8 cellular contexts compared by ENCODE assay signal in the genomic region with DNA sequence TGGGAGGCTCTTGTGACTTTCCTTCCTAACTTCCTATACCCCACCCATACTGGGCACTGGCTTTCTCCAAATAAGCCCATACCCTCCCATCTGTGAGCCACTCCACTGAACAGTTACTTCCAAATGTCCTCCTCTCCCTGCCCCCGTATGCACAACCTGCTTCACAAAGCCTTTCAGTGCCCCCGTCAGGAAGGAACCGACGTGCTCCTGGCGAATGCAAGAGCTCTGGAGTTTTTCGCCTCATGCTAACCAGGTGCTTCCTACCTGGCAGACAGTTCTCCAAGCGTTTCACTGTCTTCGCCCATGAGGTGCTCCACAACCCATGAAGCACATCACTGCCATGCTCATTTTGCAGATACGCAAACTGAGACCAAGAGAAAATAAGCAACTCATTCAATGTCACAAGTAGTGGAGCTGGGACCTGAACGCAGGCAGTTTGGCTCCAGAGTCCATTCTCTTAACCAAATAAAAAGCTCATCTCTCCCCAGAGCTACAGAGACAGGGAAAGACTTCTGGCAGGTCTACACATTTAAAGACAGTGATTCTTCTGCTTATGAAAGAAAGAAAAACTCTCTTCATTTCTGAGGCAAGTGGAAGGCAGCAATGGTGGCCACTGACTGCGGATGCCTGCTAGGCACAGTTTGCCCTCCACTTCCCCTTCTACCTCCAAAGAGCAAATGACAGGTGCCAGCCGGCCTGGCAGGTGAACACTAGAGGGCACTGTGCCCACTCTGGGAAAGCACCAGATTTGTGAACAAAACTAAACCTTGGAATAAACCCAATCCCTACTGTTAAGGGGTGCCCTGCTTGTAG. TPM values are rescaled to one million over a fixed set of nuclear protein-coding genes. Genes with fewer than 3 reads are reported as not detected.
A peak's percentile ranks its signal among the peaks of the same experiment; 100 is the strongest.
DNase-seq lines count a peak whose midpoint lies in the region; ATAC-seq and TF ChIP-seq lines count a peak whose summit lies in the region.

No MANE protein-coding gene starts in this region.

- peak; percentile 87 for TF ChIP-seq CTCF in CD8-positive, alpha-beta T cell (IDR thresholded peaks at IDR 0.05)
- TF ChIP-seq CTCF in HFFc6 (IDR thresholded peaks at IDR 0.05) (peak; percentile 92), esophagus muscularis mucosa (IDR thresholded peaks at IDR 0.05) (peak; percentile 60 to 74 (median 65)), osteocyte (IDR thresholded peaks at IDR 0.05) (peak; percentile 90)

- TF ChIP-seq POLR2A in esophagus muscularis mucosa (IDR thresholded peaks at IDR 0.05; ENCODE audit: low read depth): no peak

- H3K27ac Mint-ChIP-seq in CD8-positive, alpha-beta T cell: peak overlapping the region; percentile 70
- H3K27ac Mint-ChIP-seq in HFFc6: no peak overlapping the region
- H3K27ac Mint-ChIP-seq in osteocyte (ENCODE audit: unreplicated experiment): no peak overlapping the region

- no peaks in the 10 kb centered on the region for H3K36me3 ChIP-seq in CD8-positive, alpha-beta T cell (ENCODE audit: insufficient read depth, low read length)
- H3K36me3 ChIP-seq in esophagus muscularis mucosa: peaks cover 0 to 41% (median 33%) of the 10 kb centered on the region in 4 donors

- no peak overlapping the region for H3K27ac ChIP-seq in CD8-positive, alpha-beta T cell (ENCODE audit: low read depth, low read length)
- no peak overlapping the region for H3K27ac ChIP-seq in esophagus muscularis mucosa (replicated peaks in 1 of 4)

- no peaks in the 10 kb centered on the region for H3K9me3 Mint-ChIP-seq in CD8-positive, alpha-beta T cell
- no peaks in the 10 kb centered on the region for H3K9me3 Mint-ChIP-seq in HFFc6
- no peaks in the 10 kb centered on the region for H3K9me3 Mint-ChIP-seq in osteocyte (ENCODE audit: unreplicated experiment)

- no peak for TF ChIP-seq EP300 in esophagus muscularis mucosa (IDR thresholded peaks at IDR 0.05)

- ATAC-seq in CD8-positive, alpha-beta T cell: peak; percentile 92
- ATAC-seq in HG02588 (IDR thresholded peaks at IDR 0.05; ENCODE audit: unreplicated experiment): no peak

- intact Hi-C loops in CD8-positive, alpha-beta T cell (cut with DNase I, micrococcal nuclease): loop anchor here (1.0 to 5.0 kb wide), 5 partner anchors 51 to 216 kb away; a partner anchor contains a TSS
- intact Hi-C loops in esophagus muscularis mucosa (cut with DNase I): loop anchor here (2.0 kb wide), 1 partner anchor 99 kb away; no protein-coding TSS in a partner anchor

- peaks cover 35% of the 10 kb centered on the region for H3K36me3 Mint-ChIP-seq in CD8-positive, alpha-beta T cell
- H3K36me3 Mint-ChIP-seq in HFFc6 (ENCODE audit: low read depth) (peaks cover 12% of the 10 kb centered on the region; the same call in 1 of the 2 replicates), osteocyte (ENCODE audit: unreplicated experiment) (peaks cover 12% of the 10 kb centered on the region)

- no peak overlapping the region for H3K4me3 Mint-ChIP-seq in CD8-positive, alpha-beta T cell
- no peak overlapping the region for H3K4me3 Mint-ChIP-seq in HFFc6
- H3K4me3 Mint-ChIP-seq in osteocyte (ENCODE audit: unreplicated experiment): no peak overlapping the region

- H3K4me1 Mint-ChIP-seq in CD8-positive, alpha-beta T cell (ENCODE audit: low read depth): peaks cover 9% of the 10 kb centered on the region
- H3K4me1 Mint-ChIP-seq in HFFc6 (ENCODE audit: low read depth) (no peaks in the 10 kb centered on the region), osteocyte (ENCODE audit: unreplicated experiment) (peaks cover 17% of the 10 kb centered on the region)

- no peaks in the 10 kb centered on the region for H3K27me3 Mint-ChIP-seq in CD8-positive, alpha-beta T cell (ENCODE audit: low read depth)
- H3K27me3 Mint-ChIP-seq in HFFc6 (ENCODE audit: insufficient read depth) (no peaks in the 10 kb centered on the region; the same call in 1 of the 2 replicates), osteocyte (ENCODE audit: unreplicated experiment) (no peaks in the 10 kb centered on the region)

- POLR2A ChIA-PET in CD8-positive, alpha-beta T cell (lab: Charles Lee): no interaction called here

- CTCF ChIA-PET in CD8-positive, alpha-beta T cell (lab: Charles Lee): interaction anchor here (0.6 to 5.9 kb wide), 33 partner anchors 9 to 495 kb away, joined by 3 to 96 read pairs (median 4); a partner anchor contains a TSS

- no peaks in the 10 kb centered on the region for H3K9me3 ChIP-seq in CD8-positive, alpha-beta T cell (ENCODE audit: low read length)
- no peaks in the 10 kb centered on the region for H3K9me3 ChIP-seq in esophagus muscularis mucosa

- peaks cover 4% of the 10 kb centered on the region for H3K4me1 ChIP-seq in CD8-positive, alpha-beta T cell (ENCODE audit: insufficient read depth, low read length)
- H3K4me1 ChIP-seq in esophagus muscularis mucosa: peaks cover 24 to 38% (median 31%) of the 10 kb centered on the region in 4 donors

- WGBS in esophagus muscularis mucosa: 78% methylated on average over 11 of the region's 12 CpGs

- peak; percentile 53 to 80 (median 72) for DNase-seq in CD8-positive, alpha-beta T cell
- DNase-seq in HFFc6 (peak; percentile 23), NOMO-1 treated with DMSO at 0.1 percent for 48 hours (lab: John Stamatoyannopoulos, UW; ENCODE audit: unreplicated experiment) (peak; percentile 70), esophagus muscularis mucosa (ENCODE audit: extremely low spot score) (no peak), osteocyte (ENCODE audit: extremely low spot score, unreplicated experiment) (no peak), midbrain (lab: John Stamatoyannopoulos, UW) (no peak)
- peak; percentile 74 for DNase-seq in activated CD8-positive, alpha-beta memory T cell treated with anti-CD3 and anti-CD28 coated beads, Interleukin-2, amount 50 U/mL, for 4 hours

- H3K27me3 ChIP-seq in CD8-positive, alpha-beta T cell (ENCODE audit: insufficient read depth, low read length): no peaks in the 10 kb centered on the region
- no peaks in the 10 kb centered on the region for H3K27me3 ChIP-seq in esophagus muscularis mucosa

- no peak overlapping the region for H3K4me3 ChIP-seq in CD8-positive, alpha-beta T cell (ENCODE audit: low read depth, low read length)
- no peak overlapping the region for H3K4me3 ChIP-seq in esophagus muscularis mucosa

RNA-seq across cellular contexts. Expression of a gene that starts 23.8 kb away (rescaled TPM):
- 1 to 10 TPM; 2.0 to 2.6 TPM for total RNA-seq in CD8-positive, alpha-beta T cell
- total RNA-seq in HFFc6 (2021; fragmentation: NEBNext Ultra II Directional; extraction: Animal tissue kit (Norgen Biotek cat#: 25700)): 10 to 100 TPM; 53.9 to 68.1 (median 55.7) TPM
- total RNA-seq in esophagus muscularis mucosa: 10 to 100 TPM; 10.8 to 33.8 (median 16.5) TPM
- 15.2 TPM in 2 replicates for total RNA-seq in osteocyte

RNA-seq across cellular contexts. Expression of a gene that starts 44.7 kb away (rescaled TPM):
- 10 to 100 TPM; 29.8 to 32.7 TPM for total RNA-seq in CD8-positive, alpha-beta T cell
- total RNA-seq in HFFc6 (2021; fragmentation: NEBNext Ultra II Directional; extraction: Animal tissue kit (Norgen Biotek cat#: 25700)): 10 to 100 TPM; 24.3 to 26.0 (median 24.5) TPM
- total RNA-seq in esophagus muscularis mucosa: 10 to 100 TPM; 14.1 to 21.7 (median 19.0) TPM
- total RNA-seq in osteocyte: 30.7 and 32.4 TPM in 2 replicates

RNA-seq across cellular contexts. Expression of a gene that starts 54.5 kb away (rescaled TPM):
- total RNA-seq in CD8-positive, alpha-beta T cell: 10 to 100 TPM; 10.5 to 12.5 TPM
- 10 to 100 TPM; 32.6 to 37.4 (median 35.1) TPM for total RNA-seq in HFFc6 (2021; fragmentation: NEBNext Ultra II Directional; extraction: Animal tissue kit (Norgen Biotek cat#: 25700))
- total RNA-seq in esophagus muscularis mucosa (10 to 100 TPM; 37.3 to 71.4 (median 50.4) TPM), osteocyte (69.7 and 71.9 TPM in 2 replicates)

RNA-seq across cellular contexts. Expression of a gene that starts 59.2 kb away (rescaled TPM):
- total RNA-seq in CD8-positive, alpha-beta T cell: not detected
- under 1 TPM in 1 of 6 experiments, not detected in 5; 0.21 TPM for total RNA-seq in HFFc6 (2021; fragmentation: NEBNext Ultra II Directional; extraction: Animal tissue kit (Norgen Biotek cat#: 25700))
- total RNA-seq in esophagus muscularis mucosa (not detected), osteocyte (not detected in 2 replicates)

Comparison
In these comparisons a context has a peak if more than half of its experiments do, and no peak if none do; other contexts are left out.
1. DNase-seq: peak in CD8-positive, alpha-beta T cell (7 of 7), HFFc6 (single experiment), NOMO-1 treated with DMSO at 0.1 percent for 48 hours (single experiment) and activated CD8-positive, alpha-beta memory T cell treated with anti-CD3 and anti-CD28 coated beads, Interleukin-2, amount 50 U/mL, for 4 hours (single experiment); none in esophagus muscularis mucosa (single experiment), osteocyte (single experiment) and midbrain (single experiment).
2. Peak in every context shown above with its lines, with median percentiles within 50 percentile points of each other: CTCF ChIP-seq.